In genomic region chr15:65610871-65611718, GRCh38 we compare ENCODE assay signal across 8 cellular contexts. TPM values are rescaled to one million over a fixed set of nuclear protein-coding genes. Genes with fewer than 3 reads are reported as not detected.
DNase-seq lines count a peak whose midpoint lies in the region; ATAC-seq, FAIRE-seq and TF ChIP-seq lines count a peak whose summit lies in the region.

INTS14 (minus strand) TSS chr15:65611131; CDS start chr15:65607380, 3,751 bp downstream.

- TF ChIP-seq POLR2A in GM19193 (IDR thresholded peaks at IDR 0.05; ENCODE audit: extremely low read depth, insufficient read depth, insufficient read length), result peak; percentile 91

- intact Hi-C loops in kidney (cut with DNase I), result no loop called here

- peak within 1 kb of the TSS; percentile 92 to 97 for H3K27ac ChIP-seq in kidney (ENCODE audit: low read depth in 2 of 2, low read length in 2 of 2)

- peak; percentile 37; the same call in 1 of the 2 replicates for TF ChIP-seq CTCF in BE2C (IDR thresholded peaks at IDR 0.05; ENCODE audit: low read depth, low read length)
- TF ChIP-seq CTCF in kidney (IDR thresholded peaks at IDR 0.05; ENCODE audit: borderline replicate concordance, extremely low read depth, insufficient read depth), result peak; percentile 53

- DNase-seq in BE2C (peak; percentile 99), NCI-H510A (lab: John Stamatoyannopoulos, UW) (peak; percentile 89), cerebellum (ENCODE audit: low spot score) (peak; percentile 98), kidney (peak; percentile 99)
- DNase-seq in activated CD4-positive, alpha-beta T cell treated with anti-CD3 and anti-CD28 coated beads for 1 hour, result peak; percentile 84
- peak; percentile 99 for DNase-seq in stimulated activated CD4-positive, alpha-beta T cell treated with anti-CD3 and anti-CD28 coated beads, Interleukin-15, amount 100 ng/mL, for 24 hours

- H3K4me1 ChIP-seq in BE2C, result no peaks in the 10 kb centered on the region
- peaks cover 15 to 19% of the 10 kb centered on the region in 2 donors for H3K4me1 ChIP-seq in kidney (ENCODE audit: control insufficient read depth in 1 of 2, insufficient read depth in 1 of 2, low read depth in 1 of 2, low read length in 2 of 2)

- H3K4me3 ChIP-seq in BE2C (ENCODE audit: low read depth, low read length) (peak within 1 kb of the TSS; percentile 84), kidney (ENCODE audit: low read length in 2 of 2) (peak within 1 kb of the TSS; percentile 92 to 97)

- H3K9me3 ChIP-seq in BE2C (no peaks in the 10 kb centered on the region), kidney (ENCODE audit: control insufficient read depth in 1 of 2, low read length in 2 of 2) (no peaks in the 10 kb centered on the region)

- peak within 1 kb of the TSS; percentile 91 to 97 for H3K9ac ChIP-seq in kidney (ENCODE audit: low read length in 2 of 2)

- no peaks in the 10 kb centered on the region for H3K27me3 ChIP-seq in BE2C

- no peak for FAIRE-seq in kidney (lab: Jason Lieb, UNC)

- no peaks in the 10 kb centered on the region for H3K36me3 ChIP-seq in BE2C
- peaks cover 0 to 2% of the 10 kb centered on the region in 2 donors for H3K36me3 ChIP-seq in kidney (ENCODE audit: control insufficient read depth in 1 of 2, insufficient read depth in 2 of 2, low read length in 2 of 2)

- peak; percentile 95 for ATAC-seq in HG03439 (IDR thresholded peaks at IDR 0.05; ENCODE audit: unreplicated experiment)

RNA-seq across cellular contexts. Expression of gene INTS14, which starts in this region (rescaled TPM):
- 49.4 TPM for polyA plus RNA-seq in BE2C (2012; ENCODE audit: insufficient read depth, insufficient read length, low read depth)
- 32.2 TPM for total RNA-seq in cerebellum
- total RNA-seq in kidney, result 37.1 TPM
- polyA plus RNA-seq in kidney (ENCODE audit: insufficient read depth, low read depth, low replicate concordance), result 27.8 TPM

Comparison
In these comparisons a context has a peak if more than half of its experiments do, and no peak if none do; other contexts are left out.
1. Peak in every context shown above with its lines: DNase-seq, ATAC-seq, H3K4me3 ChIP-seq and H3K27ac ChIP-seq.